8 cellular contexts compared by ENCODE assay signal in genomic region chr21:28991861-28992525, GRCh38. TPM values are rescaled to one million over a fixed set of nuclear protein-coding genes. Genes with fewer than 3 reads are reported as not detected.
A peak's percentile ranks its signal among the peaks of the same experiment; 100 is the strongest.
DNase-seq lines count a peak whose midpoint lies in the region; ATAC-seq and TF ChIP-seq lines count a peak whose summit lies in the region.

No MANE protein-coding gene starts in this region.

- H3K27ac Mint-ChIP-seq in nephron progenitor cell, result peak overlapping the region; percentile 98

- H3K27me3 Mint-ChIP-seq in nephron progenitor cell (ENCODE audit: low read depth, poor library complexity), result no peaks in the 10 kb centered on the region

- H3K9me3 ChIP-seq in BE2C, result no peaks in the 10 kb centered on the region

- no peaks in the 10 kb centered on the region for H3K4me1 ChIP-seq in BE2C

- ATAC-seq in GM21619 (IDR thresholded peaks at IDR 0.05; ENCODE audit: unreplicated experiment) (peak; percentile 6), HG03342 (IDR thresholded peaks at IDR 0.05; ENCODE audit: unreplicated experiment) (no peak), HG02938 (IDR thresholded peaks at IDR 0.05; ENCODE audit: unreplicated experiment) (no peak)

- peaks cover 5% of the 10 kb centered on the region for H3K36me3 Mint-ChIP-seq in nephron progenitor cell (ENCODE audit: low read depth)

- H3K4me1 Mint-ChIP-seq in nephron progenitor cell, result peaks cover 29% of the 10 kb centered on the region

- no peak for TF ChIP-seq CTCF in BE2C (IDR thresholded peaks at IDR 0.05; ENCODE audit: low read depth, low read length)
- TF ChIP-seq CTCF in epithelial cell of esophagus (IDR thresholded peaks at IDR 0.05; ENCODE audit: insufficient read depth, low read depth, low read length, missing control alignments), result no peak
- no peak for TF ChIP-seq CTCF in nephron progenitor cell (IDR thresholded peaks at IDR 0.05)

- no peak for DNase-seq in BE2C
- peak; percentile 46 for DNase-seq in RKO (ENCODE audit: low spot score)
- DNase-seq in epithelial cell of esophagus (ENCODE audit: low read depth), result peak; percentile 25
- DNase-seq in nephron progenitor cell, result no peak
- DNase-seq in NCI-H146 (lab: John Stamatoyannopoulos, UW), result no peak

- no peaks in the 10 kb centered on the region for H3K9me3 Mint-ChIP-seq in nephron progenitor cell

- no peaks in the 10 kb centered on the region for H3K27me3 ChIP-seq in BE2C

- H3K4me3 Mint-ChIP-seq in nephron progenitor cell, result peak overlapping the region; percentile 98

- H3K4me3 ChIP-seq in BE2C (ENCODE audit: low read depth, low read length), result peak overlapping the region; percentile 99
- H3K4me3 ChIP-seq in epithelial cell of esophagus (ENCODE audit: low read length), result peak overlapping the region; percentile 68

- no peaks in the 10 kb centered on the region for H3K36me3 ChIP-seq in BE2C

RNA-seq across cellular contexts. Expression of gene LTN1, which starts 0.7 kb away (rescaled TPM):
- 21.4 TPM for polyA plus RNA-seq in BE2C (2012; ENCODE audit: insufficient read depth, insufficient read length, low read depth)

RNA-seq across cellular contexts. Expression of gene RWDD2B, which starts 27.2 kb away (rescaled TPM):
- 18.7 TPM for polyA plus RNA-seq in BE2C (2012; ENCODE audit: insufficient read depth, insufficient read length, low read depth)

RNA-seq across cellular contexts. Expression of gene USP16, which starts 32.5 kb away (rescaled TPM):
- polyA plus RNA-seq in BE2C (2012; ENCODE audit: insufficient read depth, insufficient read length, low read depth), result 37.4 TPM

Comparison
In these comparisons a context has a peak if more than half of its experiments do, and no peak if none do; other contexts are left out.
1. DNase-seq: peak in RKO (single experiment) and epithelial cell of esophagus (single experiment); none in BE2C (single experiment), nephron progenitor cell (single experiment) and NCI-H146 (single experiment).